33 cellular contexts compared by ENCODE assay signal in genomic region chr19:30408734-30409301, GRCh38. TPM values are rescaled to one million over a fixed set of nuclear protein-coding genes. Genes with fewer than 3 reads are reported as not detected.
"Had no signal": no experiment of that assay in that cellular context is flagged by ENCODE, and none has a peak within 500 bp of the region (broad histone marks: within the 10 kb centered on the region; RNA-seq: fewer than 3 reads in every experiment).

No MANE protein-coding gene starts in this region.

- H3K9me3 ChIP-seq: esophagus muscularis mucosa, esophagus squamous epithelium, gastrocnemius medialis, gastroesophageal sphincter, heart left ventricle had no signal

- DNase-seq: cortex of kidney; dermis blood vessel endothelial cell; dorsolateral prefrontal cortex; effector CD4-positive, alpha-beta T cell; effector CD8-positive, alpha-beta T cell; effector memory CD4-positive, alpha-beta T cell; effector memory CD8-positive, alpha-beta T cell; endodermal cell; erythroblast; esophagus squamous epithelium; foreskin fibroblast; foreskin keratinocyte; foreskin melanocyte; gastrocnemius medialis; glutamatergic neuron; heart left ventricle; heart right ventricle; hippocampal formation had no signal

- FAIRE-seq: endometrium, endothelial cell of umbilical vein, frontal cortex had no signal

- H3K4me3 Mint-ChIP-seq: dendritic cell treated with granulocyte-macrophage colony-stimulating factor and Interleukin-4, amounts not matched to agents 40 ng/mL and 50 ng/mL, for 4 days; effector memory CD8-positive, alpha-beta T cell; endodermal cell had no signal

- H3K4me2 ChIP-seq: hepatocyte had no signal

- H3K36me3 ChIP-seq: esophagus muscularis mucosa, esophagus squamous epithelium, gastrocnemius medialis, gastroesophageal sphincter, heart left ventricle, heart right ventricle had no signal

- ATAC-seq: effector memory CD8-positive, alpha-beta T cell; esophagus mucosa; foreskin keratinocyte; gastrocnemius medialis; gastroesophageal sphincter; heart left ventricle; heart right ventricle had no signal

- H3K4me1 Mint-ChIP-seq: endodermal cell had no signal

- H3K79me2 ChIP-seq: hepatocyte had no signal

- H3K4me3 ChIP-seq: coronary artery, dorsolateral prefrontal cortex, esophagus muscularis mucosa, esophagus squamous epithelium, gastrocnemius medialis, gastroesophageal sphincter, heart left ventricle, heart right ventricle, hepatocyte had no signal

- H3K4me1 ChIP-seq: esophagus muscularis mucosa, foreskin keratinocyte, gastroesophageal sphincter had no signal

- H3K27ac Mint-ChIP-seq: dendritic cell treated with granulocyte-macrophage colony-stimulating factor and Interleukin-4, amounts not matched to agents 40 ng/mL and 50 ng/mL, for 4 days; effector memory CD8-positive, alpha-beta T cell; endodermal cell had no signal

- H3K27ac ChIP-seq: coronary artery, epithelial cell of prostate, esophagus muscularis mucosa, esophagus squamous epithelium, foreskin keratinocyte, gastrocnemius medialis, gastroesophageal sphincter, heart left ventricle, heart right ventricle, hepatocyte had no signal

- H3K9me3 Mint-ChIP-seq: dendritic cell treated with granulocyte-macrophage colony-stimulating factor and Interleukin-4, amounts not matched to agents 40 ng/mL and 50 ng/mL, for 4 days; effector memory CD8-positive, alpha-beta T cell; endodermal cell had no signal

- H3K27me3 ChIP-seq: esophagus squamous epithelium, foreskin keratinocyte, gastrocnemius medialis, heart left ventricle had no signal

- H2AFZ ChIP-seq: hepatocyte had no signal

RNA-seq across cellular contexts. Expression of gene ZNF536, which starts 36.6 kb away (rescaled TPM):
- total RNA-seq: dermis blood vessel endothelial cell, dermis microvascular lymphatic vessel endothelial cell, endodermal cell, endothelial cell of umbilical vein, epithelial cell of proximal tubule, fibroblast of villous mesenchyme, foreskin keratinocyte, glomerular endothelial cell had no signal
- polyA plus RNA-seq: endothelial cell of umbilical vein, fibroblast of lung, foreskin keratinocyte had no signal
